ENCODE assay signal across 1 cellular context in the genomic region with DNA sequence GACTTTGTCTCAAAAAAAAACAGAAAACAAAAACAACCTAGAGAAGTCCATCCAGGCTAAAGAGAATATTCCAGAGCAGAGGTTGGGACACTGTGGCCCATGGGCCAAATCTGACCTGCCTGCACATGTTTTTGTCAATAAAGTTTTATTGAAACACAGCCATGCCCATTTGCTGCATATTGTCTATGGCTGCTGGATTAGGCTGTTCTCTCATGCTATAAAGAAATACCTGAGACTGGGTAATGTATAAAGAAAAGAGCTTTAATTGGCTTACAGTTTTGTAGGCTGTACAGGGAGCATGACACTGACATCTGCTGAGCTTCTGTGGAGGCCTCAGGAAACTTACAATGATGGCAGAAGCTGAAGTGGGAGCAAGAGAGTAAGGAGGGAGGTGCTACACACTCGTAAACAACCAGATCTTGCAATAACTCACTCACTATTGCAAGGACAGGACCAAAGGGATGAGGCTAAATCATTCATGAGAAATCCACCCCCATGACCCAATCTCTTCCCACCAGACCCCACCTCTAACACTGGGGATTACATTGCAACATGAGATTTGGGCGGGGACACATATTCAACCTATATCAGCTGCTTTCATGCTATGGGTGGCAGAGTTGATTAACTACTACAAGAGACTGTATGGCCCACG.
TF ChIP-seq lines count a peak whose summit lies in the region.
"Not testable (repeated sequence)": the region's sequence is repeated elsewhere in the genome, so short reads cannot be mapped to it uniquely, and the experiment has no call there.

No MANE protein-coding gene starts in this region.

TF ChIP-seq in K562, 482 proteins besides CTCF, POLR2A, EP300 and RAD21 (continued from another document and continues in another):
- TF ChIP-seq, protein P1, sequence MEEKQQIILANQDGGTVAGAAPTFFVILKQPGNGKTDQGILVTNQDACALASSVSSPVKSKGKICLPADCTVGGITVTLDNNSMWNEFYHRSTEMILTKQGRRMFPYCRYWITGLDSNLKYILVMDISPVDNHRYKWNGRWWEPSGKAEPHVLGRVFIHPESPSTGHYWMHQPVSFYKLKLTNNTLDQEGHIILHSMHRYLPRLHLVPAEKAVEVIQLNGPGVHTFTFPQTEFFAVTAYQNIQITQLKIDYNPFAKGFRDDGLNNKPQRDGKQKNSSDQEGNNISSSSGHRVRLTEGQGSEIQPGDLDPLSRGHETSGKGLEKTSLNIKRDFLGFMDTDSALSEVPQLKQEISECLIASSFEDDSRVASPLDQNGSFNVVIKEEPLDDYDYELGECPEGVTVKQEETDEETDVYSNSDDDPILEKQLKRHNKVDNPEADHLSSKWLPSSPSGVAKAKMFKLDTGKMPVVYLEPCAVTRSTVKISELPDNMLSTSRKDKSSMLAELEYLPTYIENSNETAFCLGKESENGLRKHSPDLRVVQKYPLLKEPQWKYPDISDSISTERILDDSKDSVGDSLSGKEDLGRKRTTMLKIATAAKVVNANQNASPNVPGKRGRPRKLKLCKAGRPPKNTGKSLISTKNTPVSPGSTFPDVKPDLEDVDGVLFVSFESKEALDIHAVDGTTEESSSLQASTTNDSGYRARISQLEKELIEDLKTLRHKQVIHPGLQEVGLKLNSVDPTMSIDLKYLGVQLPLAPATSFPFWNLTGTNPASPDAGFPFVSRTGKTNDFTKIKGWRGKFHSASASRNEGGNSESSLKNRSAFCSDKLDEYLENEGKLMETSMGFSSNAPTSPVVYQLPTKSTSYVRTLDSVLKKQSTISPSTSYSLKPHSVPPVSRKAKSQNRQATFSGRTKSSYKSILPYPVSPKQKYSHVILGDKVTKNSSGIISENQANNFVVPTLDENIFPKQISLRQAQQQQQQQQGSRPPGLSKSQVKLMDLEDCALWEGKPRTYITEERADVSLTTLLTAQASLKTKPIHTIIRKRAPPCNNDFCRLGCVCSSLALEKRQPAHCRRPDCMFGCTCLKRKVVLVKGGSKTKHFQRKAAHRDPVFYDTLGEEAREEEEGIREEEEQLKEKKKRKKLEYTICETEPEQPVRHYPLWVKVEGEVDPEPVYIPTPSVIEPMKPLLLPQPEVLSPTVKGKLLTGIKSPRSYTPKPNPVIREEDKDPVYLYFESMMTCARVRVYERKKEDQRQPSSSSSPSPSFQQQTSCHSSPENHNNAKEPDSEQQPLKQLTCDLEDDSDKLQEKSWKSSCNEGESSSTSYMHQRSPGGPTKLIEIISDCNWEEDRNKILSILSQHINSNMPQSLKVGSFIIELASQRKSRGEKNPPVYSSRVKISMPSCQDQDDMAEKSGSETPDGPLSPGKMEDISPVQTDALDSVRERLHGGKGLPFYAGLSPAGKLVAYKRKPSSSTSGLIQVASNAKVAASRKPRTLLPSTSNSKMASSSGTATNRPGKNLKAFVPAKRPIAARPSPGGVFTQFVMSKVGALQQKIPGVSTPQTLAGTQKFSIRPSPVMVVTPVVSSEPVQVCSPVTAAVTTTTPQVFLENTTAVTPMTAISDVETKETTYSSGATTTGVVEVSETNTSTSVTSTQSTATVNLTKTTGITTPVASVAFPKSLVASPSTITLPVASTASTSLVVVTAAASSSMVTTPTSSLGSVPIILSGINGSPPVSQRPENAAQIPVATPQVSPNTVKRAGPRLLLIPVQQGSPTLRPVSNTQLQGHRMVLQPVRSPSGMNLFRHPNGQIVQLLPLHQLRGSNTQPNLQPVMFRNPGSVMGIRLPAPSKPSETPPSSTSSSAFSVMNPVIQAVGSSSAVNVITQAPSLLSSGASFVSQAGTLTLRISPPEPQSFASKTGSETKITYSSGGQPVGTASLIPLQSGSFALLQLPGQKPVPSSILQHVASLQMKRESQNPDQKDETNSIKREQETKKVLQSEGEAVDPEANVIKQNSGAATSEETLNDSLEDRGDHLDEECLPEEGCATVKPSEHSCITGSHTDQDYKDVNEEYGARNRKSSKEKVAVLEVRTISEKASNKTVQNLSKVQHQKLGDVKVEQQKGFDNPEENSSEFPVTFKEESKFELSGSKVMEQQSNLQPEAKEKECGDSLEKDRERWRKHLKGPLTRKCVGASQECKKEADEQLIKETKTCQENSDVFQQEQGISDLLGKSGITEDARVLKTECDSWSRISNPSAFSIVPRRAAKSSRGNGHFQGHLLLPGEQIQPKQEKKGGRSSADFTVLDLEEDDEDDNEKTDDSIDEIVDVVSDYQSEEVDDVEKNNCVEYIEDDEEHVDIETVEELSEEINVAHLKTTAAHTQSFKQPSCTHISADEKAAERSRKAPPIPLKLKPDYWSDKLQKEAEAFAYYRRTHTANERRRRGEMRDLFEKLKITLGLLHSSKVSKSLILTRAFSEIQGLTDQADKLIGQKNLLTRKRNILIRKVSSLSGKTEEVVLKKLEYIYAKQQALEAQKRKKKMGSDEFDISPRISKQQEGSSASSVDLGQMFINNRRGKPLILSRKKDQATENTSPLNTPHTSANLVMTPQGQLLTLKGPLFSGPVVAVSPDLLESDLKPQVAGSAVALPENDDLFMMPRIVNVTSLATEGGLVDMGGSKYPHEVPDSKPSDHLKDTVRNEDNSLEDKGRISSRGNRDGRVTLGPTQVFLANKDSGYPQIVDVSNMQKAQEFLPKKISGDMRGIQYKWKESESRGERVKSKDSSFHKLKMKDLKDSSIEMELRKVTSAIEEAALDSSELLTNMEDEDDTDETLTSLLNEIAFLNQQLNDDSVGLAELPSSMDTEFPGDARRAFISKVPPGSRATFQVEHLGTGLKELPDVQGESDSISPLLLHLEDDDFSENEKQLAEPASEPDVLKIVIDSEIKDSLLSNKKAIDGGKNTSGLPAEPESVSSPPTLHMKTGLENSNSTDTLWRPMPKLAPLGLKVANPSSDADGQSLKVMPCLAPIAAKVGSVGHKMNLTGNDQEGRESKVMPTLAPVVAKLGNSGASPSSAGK (IDR thresholded peaks at IDR 0.05) = peak; percentile 46; the same call in 1 of the 2 replicates
- TF ChIP-seq CBFA2T3 (IDR thresholded peaks at IDR 0.05) (peak; percentile 95), NCOA2 (IDR thresholded peaks at IDR 0.05; ENCODE audit: partially characterized antibody in 2 of 2) (peak in 1 of 2 experiments; percentile 66), GATA2 (CRISPR knock-in tag; IDR thresholded peaks at IDR 0.05) (0 out of 2 replicates have a peak, but pooled peaks have one; percentile 23), TEAD4 (IDR thresholded peaks at IDR 0.05; ENCODE audit: low read length) (peak; percentile 60), HDAC2 (IDR thresholded peaks at IDR 0.05) (peak; percentile 98), PHB2 (IDR thresholded peaks at IDR 0.05; ENCODE audit: low read depth) (peak; percentile 73), ZNF24 (IDR thresholded peaks at IDR 0.05) (peak; percentile 50; the same call in 1 of the 2 replicates), NFIC (IDR thresholded peaks at IDR 0.05) (peak; percentile 81), NCOA1 (IDR thresholded peaks at IDR 0.05; ENCODE audit: low read depth) (peak; percentile 84; the same call in 1 of the 2 replicates), MTA2 (IDR thresholded peaks at IDR 0.05; ENCODE audit: low read depth) (peak; percentile 85), SMAD4 (CRISPR knock-in tag; conservative IDR thresholded peaks at IDR 0.05) (peak; percentile 57; the same call in 1 of the 2 replicates), BCOR (IDR thresholded peaks at IDR 0.05) (peak; percentile 35; the same call in 1 of the 2 replicates), KHSRP (IDR thresholded peaks at IDR 0.05) (peak; percentile 53; the same call in 1 of the 2 replicates), NFRKB (IDR thresholded peaks at IDR 0.05; ENCODE audit: low read depth) (peak; percentile 40; the same call in 1 of the 2 replicates), CBFA2T2 (conservative IDR thresholded peaks at IDR 0.05) (peak; percentile 94), SMARCA4 (IDR thresholded peaks at IDR 0.05) (peak; percentile 90), TRIM24 (IDR thresholded peaks at IDR 0.05) (peak; percentile 96), ZNF589 (CRISPR knock-in tag; IDR thresholded peaks at IDR 0.05; ENCODE audit: low read depth) (peak; percentile 25; the same call in 1 of the 2 replicates), SOX6 (IDR thresholded peaks at IDR 0.05) (peak; percentile 85; the same call in 1 of the 2 replicates), FOXJ2 (tag; IDR thresholded peaks at IDR 0.05) (0 out of 2 replicates have a peak, but pooled peaks have one; percentile 55), EP400 (IDR thresholded peaks at IDR 0.05) (peak; percentile 64), EGR1 (conservative IDR thresholded peaks at IDR 0.05) (peak; percentile 68), DPF2 (IDR thresholded peaks at IDR 0.05) (peak; percentile 93)
- not testable (repeated sequence) for TF ChIP-seq TEAD4 (CRISPR knock-in tag; IDR thresholded peaks at IDR 0.05; ENCODE audit: borderline replicate concordance)
- TF ChIP-seq, protein P2, sequence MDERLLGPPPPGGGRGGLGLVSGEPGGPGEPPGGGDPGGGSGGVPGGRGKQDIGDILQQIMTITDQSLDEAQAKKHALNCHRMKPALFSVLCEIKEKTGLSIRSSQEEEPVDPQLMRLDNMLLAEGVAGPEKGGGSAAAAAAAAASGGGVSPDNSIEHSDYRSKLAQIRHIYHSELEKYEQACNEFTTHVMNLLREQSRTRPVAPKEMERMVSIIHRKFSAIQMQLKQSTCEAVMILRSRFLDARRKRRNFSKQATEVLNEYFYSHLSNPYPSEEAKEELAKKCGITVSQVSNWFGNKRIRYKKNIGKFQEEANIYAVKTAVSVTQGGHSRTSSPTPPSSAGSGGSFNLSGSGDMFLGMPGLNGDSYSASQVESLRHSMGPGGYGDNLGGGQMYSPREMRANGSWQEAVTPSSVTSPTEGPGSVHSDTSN (CRISPR knock-in tag; IDR thresholded peaks at IDR 0.05; ENCODE audit: low read depth) = not testable (repeated sequence)
- TF ChIP-seq, protein P2 (tag; conservative IDR thresholded peaks at IDR 0.05; ENCODE audit: low read depth) = peak; percentile 72
- TF ChIP-seq, protein P3, sequence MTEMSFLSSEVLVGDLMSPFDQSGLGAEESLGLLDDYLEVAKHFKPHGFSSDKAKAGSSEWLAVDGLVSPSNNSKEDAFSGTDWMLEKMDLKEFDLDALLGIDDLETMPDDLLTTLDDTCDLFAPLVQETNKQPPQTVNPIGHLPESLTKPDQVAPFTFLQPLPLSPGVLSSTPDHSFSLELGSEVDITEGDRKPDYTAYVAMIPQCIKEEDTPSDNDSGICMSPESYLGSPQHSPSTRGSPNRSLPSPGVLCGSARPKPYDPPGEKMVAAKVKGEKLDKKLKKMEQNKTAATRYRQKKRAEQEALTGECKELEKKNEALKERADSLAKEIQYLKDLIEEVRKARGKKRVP (CRISPR knock-in tag; IDR thresholded peaks at IDR 0.05) = peak; percentile 80
- TF ChIP-seq, protein P4, sequence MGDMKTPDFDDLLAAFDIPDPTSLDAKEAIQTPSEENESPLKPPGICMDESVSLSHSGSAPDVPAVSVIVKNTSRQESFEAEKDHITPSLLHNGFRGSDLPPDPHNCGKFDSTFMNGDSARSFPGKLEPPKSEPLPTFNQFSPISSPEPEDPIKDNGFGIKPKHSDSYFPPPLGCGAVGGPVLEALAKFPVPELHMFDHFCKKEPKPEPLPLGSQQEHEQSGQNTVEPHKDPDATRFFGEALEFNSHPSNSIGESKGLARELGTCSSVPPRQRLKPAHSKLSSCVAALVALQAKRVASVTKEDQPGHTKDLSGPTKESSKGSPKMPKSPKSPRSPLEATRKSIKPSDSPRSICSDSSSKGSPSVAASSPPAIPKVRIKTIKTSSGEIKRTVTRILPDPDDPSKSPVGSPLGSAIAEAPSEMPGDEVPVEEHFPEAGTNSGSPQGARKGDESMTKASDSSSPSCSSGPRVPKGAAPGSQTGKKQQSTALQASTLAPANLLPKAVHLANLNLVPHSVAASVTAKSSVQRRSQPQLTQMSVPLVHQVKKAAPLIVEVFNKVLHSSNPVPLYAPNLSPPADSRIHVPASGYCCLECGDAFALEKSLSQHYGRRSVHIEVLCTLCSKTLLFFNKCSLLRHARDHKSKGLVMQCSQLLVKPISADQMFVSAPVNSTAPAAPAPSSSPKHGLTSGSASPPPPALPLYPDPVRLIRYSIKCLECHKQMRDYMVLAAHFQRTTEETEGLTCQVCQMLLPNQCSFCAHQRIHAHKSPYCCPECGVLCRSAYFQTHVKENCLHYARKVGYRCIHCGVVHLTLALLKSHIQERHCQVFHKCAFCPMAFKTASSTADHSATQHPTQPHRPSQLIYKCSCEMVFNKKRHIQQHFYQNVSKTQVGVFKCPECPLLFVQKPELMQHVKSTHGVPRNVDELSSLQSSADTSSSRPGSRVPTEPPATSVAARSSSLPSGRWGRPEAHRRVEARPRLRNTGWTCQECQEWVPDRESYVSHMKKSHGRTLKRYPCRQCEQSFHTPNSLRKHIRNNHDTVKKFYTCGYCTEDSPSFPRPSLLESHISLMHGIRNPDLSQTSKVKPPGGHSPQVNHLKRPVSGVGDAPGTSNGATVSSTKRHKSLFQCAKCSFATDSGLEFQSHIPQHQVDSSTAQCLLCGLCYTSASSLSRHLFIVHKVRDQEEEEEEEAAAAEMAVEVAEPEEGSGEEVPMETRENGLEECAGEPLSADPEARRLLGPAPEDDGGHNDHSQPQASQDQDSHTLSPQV (IDR thresholded peaks at IDR 0.05) = peak; percentile 40; the same call in 1 of the 2 replicates
- TF ChIP-seq, protein P5, sequence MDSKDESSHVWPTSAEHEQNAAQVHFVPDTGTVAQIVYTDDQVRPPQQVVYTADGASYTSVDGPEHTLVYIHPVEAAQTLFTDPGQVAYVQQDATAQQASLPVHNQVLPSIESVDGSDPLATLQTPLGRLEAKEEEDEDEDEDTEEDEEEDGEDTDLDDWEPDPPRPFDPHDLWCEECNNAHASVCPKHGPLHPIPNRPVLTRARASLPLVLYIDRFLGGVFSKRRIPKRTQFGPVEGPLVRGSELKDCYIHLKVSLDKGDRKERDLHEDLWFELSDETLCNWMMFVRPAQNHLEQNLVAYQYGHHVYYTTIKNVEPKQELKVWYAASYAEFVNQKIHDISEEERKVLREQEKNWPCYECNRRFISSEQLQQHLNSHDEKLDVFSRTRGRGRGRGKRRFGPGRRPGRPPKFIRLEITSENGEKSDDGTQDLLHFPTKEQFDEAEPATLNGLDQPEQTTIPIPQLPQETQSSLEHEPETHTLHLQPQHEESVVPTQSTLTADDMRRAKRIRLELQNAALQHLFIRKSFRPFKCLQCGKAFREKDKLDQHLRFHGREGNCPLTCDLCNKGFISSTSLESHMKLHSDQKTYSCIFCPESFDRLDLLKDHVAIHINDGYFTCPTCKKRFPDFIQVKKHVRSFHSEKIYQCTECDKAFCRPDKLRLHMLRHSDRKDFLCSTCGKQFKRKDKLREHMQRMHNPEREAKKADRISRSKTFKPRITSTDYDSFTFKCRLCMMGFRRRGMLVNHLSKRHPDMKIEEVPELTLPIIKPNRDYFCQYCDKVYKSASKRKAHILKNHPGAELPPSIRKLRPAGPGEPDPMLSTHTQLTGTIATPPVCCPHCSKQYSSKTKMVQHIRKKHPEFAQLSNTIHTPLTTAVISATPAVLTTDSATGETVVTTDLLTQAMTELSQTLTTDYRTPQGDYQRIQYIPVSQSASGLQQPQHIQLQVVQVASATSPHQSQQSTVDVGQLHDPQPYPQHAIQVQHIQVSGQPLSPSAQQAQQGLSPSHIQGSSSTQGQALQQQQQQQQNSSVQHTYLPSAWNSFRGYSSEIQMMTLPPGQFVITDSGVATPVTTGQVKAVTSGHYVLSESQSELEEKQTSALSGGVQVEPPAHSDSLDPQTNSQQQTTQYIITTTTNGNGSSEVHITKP (IDR thresholded peaks at IDR 0.05; ENCODE audit: partially characterized antibody) = peak; percentile 70
